Comparison of ENCODE assay signal across 12 cellular contexts in the genomic region with DNA sequence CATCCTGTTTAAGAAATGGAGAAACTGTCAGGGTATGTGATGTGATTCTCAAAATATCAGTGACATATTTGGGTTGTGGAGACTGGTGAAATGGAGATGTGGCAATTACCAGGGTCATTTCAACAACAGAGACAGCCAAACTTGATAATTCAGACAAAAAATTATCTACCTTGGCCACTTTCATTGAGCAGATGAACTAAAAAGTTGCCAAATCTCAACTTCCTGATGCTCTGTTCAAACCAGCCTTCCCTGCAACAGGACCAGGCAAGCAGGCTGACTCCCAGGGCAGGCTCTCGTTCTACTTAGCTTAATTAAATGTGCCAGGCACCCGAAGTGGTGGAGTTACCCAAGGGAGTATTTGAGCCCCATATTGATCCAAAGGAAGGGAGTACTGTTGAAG.
A peak's percentile ranks its signal among the peaks of the same experiment; 100 is the strongest.
DNase-seq lines count a peak whose midpoint lies in the region; ATAC-seq and TF ChIP-seq lines count a peak whose summit lies in the region.
"Had no signal": no experiment of that assay in that cellular context is flagged by ENCODE, and none has a peak within 500 bp of the region (broad histone marks: within the 10 kb centered on the region; RNA-seq: fewer than 3 reads in every experiment).

No MANE protein-coding gene starts in this region.

- peaks cover 66% of the 10 kb centered on the region for H3K4me1 ChIP-seq in DOHH2 (ENCODE audit: control insufficient read depth, low read length)
- peaks cover 14% of the 10 kb centered on the region in 2 experiments for H3K4me1 ChIP-seq in neutrophil (ENCODE audit: control insufficient read depth in 1 of 2, insufficient read depth in 1 of 2, low read depth in 1 of 2, low read length in 1 of 2)
- no peaks in the 10 kb centered on the region for H3K4me1 ChIP-seq in mucosa of descending colon (ENCODE audit: low read depth)

- no peak overlapping the region for H2AFZ ChIP-seq in SU-DHL-6 (ENCODE audit: low read depth, low read length, severe bottlenecking)

- DNase-seq in NB4 (ENCODE audit: low read depth) = peak; percentile 1
- no peak for DNase-seq in mucosa of descending colon
- DNase-seq in activated CD4-positive, alpha-beta T cell treated with anti-CD3 and anti-CD28 coated beads, Interleukin-2, amount 50 U/mL, for 4 hours = no peak
- DNase-seq in SKM-1 (lab: John Stamatoyannopoulos, UW; ENCODE audit: unreplicated experiment) = no peak
- DNase-seq: CD8-positive, alpha-beta T cell; COR-L47; DND-41; HCEC 1CT; HFFc6 had no signal

- no peak for ATAC-seq in mucosa of descending colon
- ATAC-seq: CD8-positive, alpha-beta T cell had no signal

- peaks cover 38% of the 10 kb centered on the region for H3K36me3 ChIP-seq in DOHH2 (ENCODE audit: control insufficient read depth, low read length)
- peaks cover 2% of the 10 kb centered on the region; the same call in 1 of the 2 replicates for H3K36me3 ChIP-seq in SU-DHL-6 (ENCODE audit: low read length)
- no peaks in the 10 kb centered on the region for H3K36me3 ChIP-seq in neutrophil
- no peaks in the 10 kb centered on the region for H3K36me3 ChIP-seq in mucosa of descending colon (ENCODE audit: low read depth)

- peaks cover 68% of the 10 kb centered on the region for H3K79me2 ChIP-seq in DOHH2 (ENCODE audit: control insufficient read depth, low read length)
- peaks cover 59% of the 10 kb centered on the region for H3K79me2 ChIP-seq in SU-DHL-6 (ENCODE audit: insufficient read depth, low read length)

- TF ChIP-seq POLR2A in NB4 (IDR thresholded peaks at IDR 0.05; ENCODE audit: extremely low read depth, insufficient read length) = no peak

- H3K27ac ChIP-seq in DOHH2 (ENCODE audit: low read depth, low read length) = peak overlapping the region; percentile 100
- H3K27ac ChIP-seq in SU-DHL-6 (ENCODE audit: low read depth, low read length) = peak overlapping the region; percentile 95
- H3K27ac ChIP-seq in neutrophil = peak overlapping the region; percentile 61

- TF ChIP-seq CTCF in DOHH2 (IDR thresholded peaks at IDR 0.05; ENCODE audit: low read depth, low read length, poor library complexity, severe bottlenecking) (no peak), NB4 (IDR thresholded peaks at IDR 0.05; ENCODE audit: low read depth, low read length) (no peak), SU-DHL-6 (IDR thresholded peaks at IDR 0.05; ENCODE audit: insufficient read depth, low read length, poor library complexity, severe bottlenecking) (no peak), neutrophil (IDR thresholded peaks at IDR 0.05) (no peak), mucosa of descending colon (IDR thresholded peaks at IDR 0.05) (no peak)

- H3K27me3 ChIP-seq in DOHH2 (ENCODE audit: control insufficient read depth, low read length) (no peaks in the 10 kb centered on the region), SU-DHL-6 (ENCODE audit: low read length) (no peaks in the 10 kb centered on the region), neutrophil (no peaks in the 10 kb centered on the region)

- no peaks in the 10 kb centered on the region for H3K9me2 ChIP-seq in DOHH2 (replicated peaks; ENCODE audit: control insufficient read depth, low read length)
- H3K9me2 ChIP-seq in SU-DHL-6 (replicated peaks; ENCODE audit: insufficient read depth, low read length) = no peaks in the 10 kb centered on the region

- peak overlapping the region; percentile 37; the same call in 1 of the 2 replicates for H3K9ac ChIP-seq in SU-DHL-6 (ENCODE audit: low read length)

- no peaks in the 10 kb centered on the region for H3K9me3 ChIP-seq in DOHH2 (ENCODE audit: control insufficient read depth, insufficient read depth, low read length)
- no peaks in the 10 kb centered on the region for H3K9me3 ChIP-seq in SU-DHL-6 (ENCODE audit: insufficient read depth, low read length)
- no peaks in the 10 kb centered on the region for H3K9me3 ChIP-seq in neutrophil
- H3K9me3 ChIP-seq in mucosa of descending colon = no peaks in the 10 kb centered on the region

- intact Hi-C loops in mucosa of descending colon (cut with DNase I, micrococcal nuclease) = no loop called here

- H3K4me3 ChIP-seq in DOHH2 (ENCODE audit: low read length) (peak overlapping the region; percentile 66), NB4 (ENCODE audit: low read depth, low read length) (no peak overlapping the region), SU-DHL-6 (ENCODE audit: insufficient read depth, low read length, poor library complexity, severe bottlenecking) (no peak overlapping the region), neutrophil (ENCODE audit: low read depth in 1 of 2, low read length in 1 of 2) (no peak overlapping the region), mucosa of descending colon (no peak overlapping the region)

- H4K20me1 ChIP-seq in DOHH2 (ENCODE audit: control insufficient read depth, insufficient read depth, low read depth, low read length) (no peaks in the 10 kb centered on the region), SU-DHL-6 (ENCODE audit: low read depth, low read length) (no peaks in the 10 kb centered on the region)

- H3F3A ChIP-seq in DOHH2 (ENCODE audit: control insufficient read depth, insufficient read depth) (peaks cover 22% of the 10 kb centered on the region), SU-DHL-6 (ENCODE audit: insufficient read depth) (peaks cover 25% of the 10 kb centered on the region; the same call in 1 of the 2 replicates)

- H3K4me2 ChIP-seq in DOHH2 (ENCODE audit: low read length) = peak overlapping the region; percentile 84
- peak overlapping the region; percentile 75 for H3K4me2 ChIP-seq in SU-DHL-6 (ENCODE audit: low read depth, low read length, poor library complexity, severe bottlenecking)
